In genomic region chrY:7273587-7274203, GRCh38 we compare ENCODE assay signal across 10 cellular contexts.
DNase-seq lines count a peak whose midpoint lies in the region; ATAC-seq lines count a peak whose summit lies in the region.
"Had no signal": no experiment of that assay in that cellular context is flagged by ENCODE, and none has a peak within 500 bp of the region (broad histone marks: within the 10 kb centered on the region; RNA-seq: fewer than 3 reads in every experiment).

No MANE protein-coding gene starts in this region.

- H3K9me3 ChIP-seq in muscle layer of duodenum (ENCODE audit: control insufficient read depth in 1 of 2, low read length in 2 of 2), result no peaks in the 10 kb centered on the region
- H3K9me3 ChIP-seq: right lobe of liver had no signal

- H3K27ac ChIP-seq in muscle layer of duodenum (ENCODE audit: low read length), result peak overlapping the region; percentile 39
- H3K27ac ChIP-seq: C4-2B, right lobe of liver had no signal

- no peaks in the 10 kb centered on the region for H3K27me3 ChIP-seq in muscle layer of duodenum (ENCODE audit: low read depth, low read length)
- H3K27me3 ChIP-seq: right lobe of liver had no signal

- DNase-seq in activated T-cell treated with anti-CD3 and anti-CD28 coated beads for 24 hours (ENCODE audit: low read depth), result peak; percentile 80
- no peak for DNase-seq in activated T-cell treated with anti-CD3 and anti-CD28 coated beads, Interleukin-2, amount 50 U/mL, for 48 hours
- peak; percentile 89 for DNase-seq in NCI-H69 (lab: John Stamatoyannopoulos, UW)
- DNase-seq in anterior cingulate cortex (lab: John Stamatoyannopoulos, UW), result peak in 30 of 58 donors; percentile 0 to 44 (median 7)
- no peak for DNase-seq in NCI-H187 treated with DMSO at 0.1 percent for 48 hours (lab: John Stamatoyannopoulos, UW)
- no peak for DNase-seq in cortex of kidney (lab: John Stamatoyannopoulos, UW)

- peaks cover 0 to 5% of the 10 kb centered on the region in 2 donors for H3K4me1 ChIP-seq in muscle layer of duodenum (ENCODE audit: control insufficient read depth in 1 of 2, insufficient read depth in 2 of 2, low read length in 2 of 2)
- H3K4me1 ChIP-seq: right lobe of liver had no signal

- no peak for ATAC-seq in GM21526 (IDR thresholded peaks at IDR 0.05; ENCODE audit: low FRiP score, unreplicated experiment)

- no peaks in the 10 kb centered on the region for H3K36me3 ChIP-seq in muscle layer of duodenum (ENCODE audit: control insufficient read depth in 1 of 2, insufficient read depth in 2 of 2, low read length in 2 of 2)
- H3K36me3 ChIP-seq: right lobe of liver had no signal

- peak overlapping the region; percentile 71 to 82 for H3K4me3 ChIP-seq in muscle layer of duodenum (ENCODE audit: low read depth in 1 of 2, low read length in 2 of 2)
- H3K4me3 ChIP-seq: right lobe of liver had no signal

Comparison
In these comparisons a context has a peak if more than half of its experiments do, and no peak if none do; other contexts are left out.
1. DNase-seq: peak in activated T-cell treated with anti-CD3 and anti-CD28 coated beads for 24 hours (single experiment), NCI-H69 (single experiment) and anterior cingulate cortex (30 of 58); none in activated T-cell treated with anti-CD3 and anti-CD28 coated beads, Interleukin-2, amount 50 U/mL, for 48 hours (0 of 2), NCI-H187 treated with DMSO at 0.1 percent for 48 hours (single experiment) and cortex of kidney (single experiment).